11 cellular contexts compared by ENCODE assay signal in genomic region chr7:133481676-133482075, GRCh38.
DNase-seq lines count a peak whose midpoint lies in the region; ATAC-seq and TF ChIP-seq lines count a peak whose summit lies in the region.
"Had no signal": no experiment of that assay in that cellular context is flagged by ENCODE, and none has a peak within 500 bp of the region (broad histone marks: within the 10 kb centered on the region; RNA-seq: fewer than 3 reads in every experiment).

No MANE protein-coding gene starts in this region.

- peak overlapping the region in 2 of 3 donors; percentile 49 to 66 for H3K27ac Mint-ChIP-seq in CD4-positive, CD25-positive, alpha-beta regulatory T cell

- H3K27me3 Mint-ChIP-seq in CD4-positive, CD25-positive, alpha-beta regulatory T cell = no peaks in the 10 kb centered on the region

- DNase-seq in CD4-positive, CD25-positive, alpha-beta regulatory T cell = peak in 1 of 3 donors; percentile 12
- peak; percentile 4 for DNase-seq in HFF-Myc (ENCODE audit: extremely low read depth, low read depth)
- DNase-seq in adrenal gland = peak in 5 of 7 donors; percentile 14 to 48 (median 26)
- peak; percentile 44 for DNase-seq in kidney tubule cell (ENCODE audit: low spot score)
- no peak for DNase-seq in transverse colon
- DNase-seq in GDM1 (lab: John Stamatoyannopoulos, UW) = no peak
- no peak for DNase-seq in activated CD4-positive, alpha-beta T cell treated with anti-CD3 and anti-CD28 coated beads for 4 hours
- DNase-seq: lower lobe of right lung; NK-92 treated with Interleukin-12 subunit alpha and Interleukin-12 subunit beta, amount 100 ng/mL, for 24 hours had no signal

- H3K4me3 ChIP-seq in CD4-positive, CD25-positive, alpha-beta regulatory T cell (ENCODE audit: low read depth, low read length) = no peak overlapping the region
- H3K4me3 ChIP-seq in HFF-Myc (replicated peaks; ENCODE audit: low read depth, low read length) (no peak overlapping the region), adrenal gland (no peak overlapping the region), transverse colon (no peak overlapping the region)
- H3K4me3 ChIP-seq: GM12878, lower lobe of right lung had no signal

- H3K27me3 ChIP-seq in CD4-positive, CD25-positive, alpha-beta regulatory T cell (ENCODE audit: control insufficient read depth, insufficient read depth, low read length) = no peaks in the 10 kb centered on the region
- H3K27me3 ChIP-seq in adrenal gland (no peaks in the 10 kb centered on the region), transverse colon (no peaks in the 10 kb centered on the region)

- intact Hi-C loops in adrenal gland (cut with DNase I) = no loop called here
- intact Hi-C loops in transverse colon (cut with DNase I; ENCODE audit: low total_unique reads) = no loop called here

- peaks cover 25% of the 10 kb centered on the region for H3K4me1 ChIP-seq in CD4-positive, CD25-positive, alpha-beta regulatory T cell (ENCODE audit: control insufficient read depth, insufficient read depth, low read length, poor library complexity, severe bottlenecking)
- H3K4me1 ChIP-seq in adrenal gland (replicated peaks in 1 of 2) = no peaks in the 10 kb centered on the region
- H3K4me1 ChIP-seq in transverse colon = no peaks in the 10 kb centered on the region
- H3K4me1 ChIP-seq: lower lobe of right lung had no signal

- ATAC-seq in CD4-positive, CD25-positive, alpha-beta regulatory T cell (ENCODE audit: low read depth in 2 of 2) = no peak
- ATAC-seq in GM18858 (IDR thresholded peaks at IDR 0.05; ENCODE audit: unreplicated experiment) = no peak
- ATAC-seq: GM12878, lower lobe of right lung had no signal

- no peak for TF ChIP-seq POLR2A in adrenal gland (IDR thresholded peaks at IDR 0.05)
- TF ChIP-seq POLR2A in transverse colon (IDR thresholded peaks at IDR 0.05) = no peak

- peaks cover 23% of the 10 kb centered on the region for H3K36me3 Mint-ChIP-seq in CD4-positive, CD25-positive, alpha-beta regulatory T cell

- TF ChIP-seq CTCF in HFF-Myc (IDR thresholded peaks at IDR 0.05; ENCODE audit: low read depth, low read length, missing control alignments) (no peak), adrenal gland (IDR thresholded peaks at IDR 0.05) (no peak), transverse colon (IDR thresholded peaks at IDR 0.05) (no peak)

- in situ Hi-C loops in transverse colon (cut with MboI; ENCODE audit: low pct_ligation_motif_present in 1 of 4, low pct_unique_long_range_greater_than_20kb in 1 of 4, low sequenced_read_pairs in 3 of 4) = no loop called here

- no peaks in the 10 kb centered on the region for H3K9me3 ChIP-seq in CD4-positive, CD25-positive, alpha-beta regulatory T cell (ENCODE audit: control insufficient read depth in 2 of 2, low read length in 2 of 2)
- H3K9me3 ChIP-seq in adrenal gland (replicated peaks in 1 of 3) (no peaks in the 10 kb centered on the region), transverse colon (no peaks in the 10 kb centered on the region)
- H3K9me3 ChIP-seq: lower lobe of right lung had no signal

- no peak overlapping the region for H3K4me3 Mint-ChIP-seq in CD4-positive, CD25-positive, alpha-beta regulatory T cell

- peaks cover 22 to 58% (median 33%) of the 10 kb centered on the region in 4 donors for H3K4me1 Mint-ChIP-seq in CD4-positive, CD25-positive, alpha-beta regulatory T cell

- TF ChIP-seq EP300 in transverse colon (IDR thresholded peaks at IDR 0.05; ENCODE audit: low read depth) = no peak

- WGBS in adrenal gland, 4 donors = 51 to 64% (median 58%) methylated on average over 3 of the region's 3 CpGs
- 67 to 74% methylated on average over 3 of the region's 3 CpGs for WGBS in transverse colon (ENCODE audit: low coverage in 1 of 2), 2 donors

- no peak overlapping the region for H3K27ac ChIP-seq in CD4-positive, CD25-positive, alpha-beta regulatory T cell (ENCODE audit: insufficient read depth, low read length, poor library complexity, severe bottlenecking)
- H3K27ac ChIP-seq in adrenal gland = no peak overlapping the region
- no peak overlapping the region for H3K27ac ChIP-seq in transverse colon
- H3K27ac ChIP-seq: lower lobe of right lung had no signal

- peaks cover 8% of the 10 kb centered on the region for H3K36me3 ChIP-seq in CD4-positive, CD25-positive, alpha-beta regulatory T cell (ENCODE audit: control insufficient read depth, insufficient read depth, low read length)
- H3K36me3 ChIP-seq in adrenal gland (replicated peaks in 1 of 2) (no peaks in the 10 kb centered on the region), transverse colon (peaks cover 0 to 9% (median 0%) of the 10 kb centered on the region in 4 donors)

- peaks cover 0 to 2% (median 0%) of the 10 kb centered on the region in 7 donors for H3K9me3 Mint-ChIP-seq in CD4-positive, CD25-positive, alpha-beta regulatory T cell

Comparison
In these comparisons a context has a peak if more than half of its experiments do, and no peak if none do; other contexts are left out.
1. DNase-seq: peak in HFF-Myc (single experiment), adrenal gland (5 of 7) and kidney tubule cell (single experiment); none in transverse colon (single experiment), GDM1 (single experiment) and activated CD4-positive, alpha-beta T cell treated with anti-CD3 and anti-CD28 coated beads for 4 hours (0 of 2).